In the genomic region with DNA sequence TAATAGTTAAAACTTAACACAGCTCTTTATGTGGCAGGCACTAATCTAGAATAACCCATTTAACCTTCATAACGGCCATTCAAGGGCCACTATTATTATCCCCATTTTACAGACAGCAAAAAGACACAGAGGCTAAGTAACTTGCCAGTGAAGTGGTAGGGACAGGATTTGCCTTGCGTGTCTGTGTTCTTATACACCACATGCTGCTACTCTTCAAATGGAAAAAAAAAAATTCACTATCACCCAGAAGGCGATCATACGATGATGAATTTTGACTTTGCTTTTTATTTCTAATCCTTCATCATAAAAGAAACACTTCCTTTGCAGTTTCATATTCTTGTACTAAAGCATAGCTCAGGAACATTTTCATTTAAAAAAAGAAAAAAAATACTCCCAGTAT, we compare ENCODE assay signal across 20 cellular contexts.
"Had no signal": no experiment of that assay in that cellular context is flagged by ENCODE, and none has a peak within 500 bp of the region (broad histone marks: within the 10 kb centered on the region; RNA-seq: fewer than 3 reads in every experiment).

No MANE protein-coding gene starts in this region.

- H3K27ac ChIP-seq: breast epithelium, foreskin keratinocyte, psoas muscle, right lobe of liver, SJSA1, suprapubic skin had no signal

- ATAC-seq: effector memory CD8-positive, alpha-beta T cell; foreskin keratinocyte; left ventricle myocardium superior; psoas muscle; right lobe of liver had no signal

- H3K27me3 Mint-ChIP-seq: effector memory CD8-positive, alpha-beta T cell; memory B cell had no signal

- H3K9me3 Mint-ChIP-seq: effector memory CD8-positive, alpha-beta T cell; memory B cell had no signal

- H3K27me3 ChIP-seq: breast epithelium, foreskin keratinocyte, right lobe of liver, SJSA1, suprapubic skin had no signal

- H3K4me3 Mint-ChIP-seq: effector memory CD8-positive, alpha-beta T cell; memory B cell; nephron progenitor cell had no signal

- H3K4me1 ChIP-seq: foreskin keratinocyte had no signal

- H3K36me3 ChIP-seq: breast epithelium, right lobe of liver, SJSA1, suprapubic skin had no signal

- H3K27ac Mint-ChIP-seq: effector memory CD8-positive, alpha-beta T cell; memory B cell; nephron progenitor cell had no signal

- H3K9me3 ChIP-seq: breast epithelium, psoas muscle, right lobe of liver, SJSA1, suprapubic skin had no signal

- H3K4me3 ChIP-seq: breast epithelium, psoas muscle, right lobe of liver, SJSA1, smooth muscle cell, suprapubic skin had no signal

- DNase-seq: aorta; dermis blood vessel endothelial cell; effector memory CD8-positive, alpha-beta T cell; foreskin keratinocyte; kidney glomerular epithelial cell; left ventricle myocardium superior; nephron progenitor cell; psoas muscle; right lobe of liver; stimulated activated CD4-positive, alpha-beta T cell treated with anti-CD3 and anti-CD28 coated beads, Interleukin-4, amount 100 ng/mL, for 4 hours; stimulated activated CD8-positive, alpha-beta memory T cell treated with anti-CD3 and anti-CD28 coated beads, Interleukin-4, amount 100 ng/mL, for 48 hours; stimulated activated naive CD4-positive, alpha-beta T cell treated with Interleukin-2 at 50 U/mL for 16 hours; SW 1271; T1000; trophoblast cell had no signal
